11 cellular contexts compared by ENCODE assay signal in genomic region chr11:76459299-76459698, GRCh38. TPM values are rescaled to one million over a fixed set of nuclear protein-coding genes. Genes with fewer than 3 reads are reported as not detected.
DNase-seq lines count a peak whose midpoint lies in the region; ATAC-seq, FAIRE-seq and TF ChIP-seq lines count a peak whose summit lies in the region.
"Had no signal": no experiment of that assay in that cellular context is flagged by ENCODE, and none has a peak within 500 bp of the region (broad histone marks: within the 10 kb centered on the region; RNA-seq: fewer than 3 reads in every experiment).

No MANE protein-coding gene starts in this region.

- H4K20me1 ChIP-seq in K562 (replicated peaks; ENCODE audit: control insufficient read depth, insufficient read depth, low read length): no peaks in the 10 kb centered on the region

- no peak for DNase-seq in Caco-2
- peak; percentile 66 for DNase-seq in HT-29 (ENCODE audit: low spot score)
- peak in 2 of 4 experiments; percentile 18 to 20 for DNase-seq in K562 (ENCODE audit: extremely low read depth in 1 of 4, low spot score in 3 of 4)
- DNase-seq in mesenchymal stem cell: peak; percentile 15
- no peak for DNase-seq in activated naive CD4-positive, alpha-beta T cell treated with anti-CD3 and anti-CD28 coated beads, Interleukin-2, amount 50 U/mL, for 72 hours (ENCODE audit: low spot score in 2 of 2)
- no peak for DNase-seq in DMS79 treated with DMSO at 0.1 percent for 48 hours (lab: John Stamatoyannopoulos, UW)
- DNase-seq: T-helper 9 cell had no signal

- no peaks in the 10 kb centered on the region for H3K9me3 Mint-ChIP-seq in Caco-2 (ENCODE audit: unreplicated experiment)
- no peaks in the 10 kb centered on the region for H3K9me3 Mint-ChIP-seq in activated naive CD4-positive, alpha-beta T cell treated with anti-CD3 and anti-CD28 coated beads, Interleukin-2, amount 50 U/mL, for 72 hours

- H3K9me3 ChIP-seq in Caco-2 (no peaks in the 10 kb centered on the region), K562 (replicated peaks; ENCODE audit: control insufficient read depth, insufficient read depth, low read depth, low read length) (no peaks in the 10 kb centered on the region), mesenchymal stem cell (ENCODE audit: control insufficient read depth, low read length) (no peaks in the 10 kb centered on the region)

- no peak; the same call in 2 of the 3 replicates for ATAC-seq in K562
- no peak for ATAC-seq in activated naive CD4-positive, alpha-beta T cell treated with anti-CD3 and anti-CD28 coated beads, Interleukin-2, amount 50 U/mL, for 72 hours
- ATAC-seq in HG02852 (IDR thresholded peaks at IDR 0.05; ENCODE audit: unreplicated experiment): no peak
- no peak for ATAC-seq in GM18498 (IDR thresholded peaks at IDR 0.05; ENCODE audit: unreplicated experiment)

- no peak overlapping the region for H4K8ac ChIP-seq in mesenchymal stem cell (ENCODE audit: low read length)

- H3K18ac ChIP-seq in mesenchymal stem cell (ENCODE audit: low read depth in 1 of 2, low read length in 2 of 2): no peak overlapping the region

- peaks cover 25% of the 10 kb centered on the region for H3K4me1 Mint-ChIP-seq in Caco-2 (ENCODE audit: low read depth, unreplicated experiment)

- intact Hi-C loops in Caco-2 (cut with micrococcal nuclease; ENCODE audit: unreplicated experiment) (loop anchor here (5.0 kb wide), 1 partner anchor 53 kb away; no protein-coding TSS in a partner anchor), K562 (cut with micrococcal nuclease) (no loop called here)

- H2BK15ac ChIP-seq in mesenchymal stem cell (ENCODE audit: low read depth, poor library complexity, severe bottlenecking): no peak overlapping the region

- no peak overlapping the region for H2BK5ac ChIP-seq in mesenchymal stem cell (ENCODE audit: low read depth, low read length, poor library complexity, severe bottlenecking)

- H3K4me1 ChIP-seq in Caco-2 (peaks cover 31% of the 10 kb centered on the region), K562 (replicated peaks in 1 of 2; ENCODE audit: control insufficient read depth in 2 of 2, insufficient read depth in 2 of 2, low read length in 2 of 2) (no peaks in the 10 kb centered on the region), mesenchymal stem cell (ENCODE audit: control insufficient read depth, insufficient read depth, low read depth, low read length) (no peaks in the 10 kb centered on the region)

- H3K23ac ChIP-seq in mesenchymal stem cell (ENCODE audit: low read length in 2 of 2): no peak overlapping the region

- H4K91ac ChIP-seq in mesenchymal stem cell (ENCODE audit: low read length): no peak overlapping the region

- no peak overlapping the region for H3K27ac ChIP-seq in K562 (ENCODE audit: extremely low read depth, low read depth, low read length)
- H3K27ac ChIP-seq in mesenchymal stem cell (ENCODE audit: low read length, poor library complexity, severe bottlenecking): no peak overlapping the region
- H3K27ac ChIP-seq: skin epidermis had no signal

- no peak overlapping the region for H2BK12ac ChIP-seq in mesenchymal stem cell (ENCODE audit: low read length in 2 of 2)

- H2AFZ ChIP-seq in K562 (ENCODE audit: low read depth, low read length) (no peak overlapping the region), mesenchymal stem cell (ENCODE audit: low read depth, low read length) (no peak overlapping the region)

- TF ChIP-seq CTCF in Caco-2 (IDR thresholded peaks at IDR 0.05; ENCODE audit: insufficient read depth in 1 of 2, low read depth in 1 of 2, low read length in 1 of 2, severe bottlenecking in 1 of 2, unreplicated experiment in 1 of 2): peak; percentile 62 to 74
- TF ChIP-seq CTCF in K562 (IDR thresholded peaks at IDR 0.05 in 2 of 3, conservative IDR thresholded peaks at IDR 0.05 in 1 of 3; ENCODE audit: insufficient read depth in 2 of 3, low read depth in 1 of 3, low read length in 3 of 3): peak in 2 of 3 experiments; percentile 27 to 43; a peak in 1 of 6 replicates

- no peak overlapping the region for H3K4me3 Mint-ChIP-seq in Caco-2 (ENCODE audit: unreplicated experiment)

- H3K9me1 ChIP-seq in K562 (ENCODE audit: control insufficient read depth, insufficient read depth, low read length): no peaks in the 10 kb centered on the region

- no peaks in the 10 kb centered on the region for H3K27me3 ChIP-seq in Caco-2 (replicated peaks; ENCODE audit: control insufficient read depth, insufficient read depth, low read length)
- no peaks in the 10 kb centered on the region for H3K27me3 ChIP-seq in K562 (ENCODE audit: control insufficient read depth in 2 of 2, insufficient read depth in 2 of 2, low read length in 2 of 2)
- H3K27me3 ChIP-seq in mesenchymal stem cell (ENCODE audit: control insufficient read depth in 1 of 2, insufficient read depth in 1 of 2, low read length in 2 of 2): no peaks in the 10 kb centered on the region

- H3K14ac ChIP-seq in mesenchymal stem cell (ENCODE audit: low read length in 2 of 2): no peak overlapping the region

- BruUV-seq in Caco-2 (replicated peaks; lab: Mats Ljungman, UMichigan) (no TSS peak), K562 (replicated peaks; lab: Mats Ljungman, UMichigan) (no TSS peak)

- H3K36me3 ChIP-seq in Caco-2 (ENCODE audit: control insufficient read depth, insufficient read depth, low read length): no peaks in the 10 kb centered on the region; the same call in 1 of the 2 replicates
- peaks cover 64% of the 10 kb centered on the region for H3K36me3 ChIP-seq in K562 (ENCODE audit: control insufficient read depth, insufficient read depth, low read length)
- H3K36me3 ChIP-seq in mesenchymal stem cell (ENCODE audit: control insufficient read depth in 1 of 2, insufficient read depth in 2 of 2, low read depth in 1 of 2, low read length in 2 of 2): peaks cover 0 to 67% of the 10 kb centered on the region in 2 experiments

- CTCF ChIA-PET in Caco-2 (lab: Charles Lee) (interaction anchor here (0.6 kb wide), 2 partner anchors 23 to 276 kb away, joined by 3 to 4 read pairs; no protein-coding TSS in a partner anchor), K562 (lab: Yijun Ruan, JAX; ENCODE audit: low intra/inter-chr PET ratio) (no interaction called here)

- H3K27ac Mint-ChIP-seq in Caco-2 (ENCODE audit: unreplicated experiment): no peak overlapping the region
- H3K27ac Mint-ChIP-seq in activated naive CD4-positive, alpha-beta T cell treated with anti-CD3 and anti-CD28 coated beads, Interleukin-2, amount 50 U/mL, for 72 hours: no peak overlapping the region

- no peak overlapping the region for H3K9ac ChIP-seq in K562 (ENCODE audit: insufficient read depth in 1 of 2, low read depth in 2 of 2, low read length in 2 of 2)
- H3K9ac ChIP-seq in mesenchymal stem cell (ENCODE audit: low read length): no peak overlapping the region

- no peak for TF ChIP-seq EP300 in K562 (IDR thresholded peaks at IDR 0.05; ENCODE audit: low read length)

- H2BK120ac ChIP-seq in mesenchymal stem cell (ENCODE audit: low read depth, low read length): no peak overlapping the region

- no peaks in the 10 kb centered on the region for H3K79me2 ChIP-seq in K562 (ENCODE audit: control insufficient read depth, insufficient read depth, low read length)

- H3K4me3 ChIP-seq in Caco-2 (ENCODE audit: low read depth, low read length) (no peak overlapping the region), K562 (no peak overlapping the region), mesenchymal stem cell (ENCODE audit: insufficient read depth in 1 of 2, low read depth in 1 of 2, low read length in 2 of 2) (no peak overlapping the region)
- H3K4me3 ChIP-seq: skin epidermis had no signal

- peak; percentile 11 for FAIRE-seq in K562 (lab: Jason Lieb, UNC)
- FAIRE-seq: islet of Langerhans had no signal

- peaks cover 8% of the 10 kb centered on the region for H3K79me1 ChIP-seq in mesenchymal stem cell (replicated peaks; ENCODE audit: low read length, poor library complexity, severe bottlenecking)

- no peak overlapping the region for H2AK5ac ChIP-seq in mesenchymal stem cell (ENCODE audit: low read length, severe bottlenecking)

- POLR2A ChIA-PET in Caco-2 (lab: Charles Lee) (no interaction called here), K562 (lab: Yijun Ruan, JAX) (no interaction called here)

- no peak overlapping the region for H3K4ac ChIP-seq in mesenchymal stem cell (ENCODE audit: low read depth in 1 of 2, low read length in 2 of 2)

- H3K4me2 ChIP-seq in K562 (ENCODE audit: insufficient read depth, low read length): no peak overlapping the region
- no peak overlapping the region for H3K4me2 ChIP-seq in mesenchymal stem cell (ENCODE audit: low read length, poor library complexity, severe bottlenecking)

- 61% methylated on average over 4 of the region's 4 CpGs for WGBS in K562 (ENCODE audit: insufficient coverage, low coverage, missing lambda C conversion rate)
- WGBS in mesenchymal stem cell: 78% methylated on average over 3 of the region's 4 CpGs

- H3K27me3 Mint-ChIP-seq in Caco-2 (ENCODE audit: insufficient read depth, unreplicated experiment): no peaks in the 10 kb centered on the region

- in situ Hi-C loops in K562 (cut with MboI): no loop called here

- TF ChIP-seq POLR2A in K562 (conservative IDR thresholded peaks at IDR 0.05): no peak

- H3K36me3 Mint-ChIP-seq in Caco-2 (ENCODE audit: insufficient read depth, unreplicated experiment): peaks cover 56% of the 10 kb centered on the region
- H3K36me3 Mint-ChIP-seq in activated naive CD4-positive, alpha-beta T cell treated with anti-CD3 and anti-CD28 coated beads, Interleukin-2, amount 50 U/mL, for 72 hours: no peaks in the 10 kb centered on the region

- TF ChIP-seq RAD21 in K562 (CRISPR knock-in tag; conservative IDR thresholded peaks at IDR 0.05 in 1 of 2, IDR thresholded peaks at IDR 0.05 in 1 of 2): no peak

RNA-seq across cellular contexts. Expression of gene EMSY, which starts 14.5 kb away (rescaled TPM):
- 43.6 and 53.6 TPM in 2 replicates for total RNA-seq in Caco-2 (2022)
- 19.1 and 30.7 TPM in 2 replicates for total RNA-seq in HT-29 (2014; rRNA removed; shearing (Covaris generic))
- 72.7 and 167 TPM in 2 replicates for total RNA-seq in K562 (2011; cell fraction: chromatin; rRNA removed; ENCODE audit: low replicate concordance)
- 33.2 and 57.8 TPM in 2 replicates for total RNA-seq in K562 (2011; cell fraction: nucleolus; rRNA removed)
- 88.4 and 106 TPM in 2 replicates for total RNA-seq in K562 (2011; cell fraction: nucleoplasm; rRNA removed)
- total RNA-seq in K562 (2014; rRNA removed): 14.5 and 17.1 TPM in 2 replicates
- total RNA-seq in K562 (2014; rRNA removed; fragmentation: Illumina TruSeq; extraction: Trizol): 19.8 and 20.8 TPM in 2 replicates
- 18.3 and 18.7 TPM in 2 replicates for total RNA-seq in K562 (2015; rRNA removed; fragmentation: Illumina TruSeq; extraction: Trizol)
- 17.9 and 19.9 TPM in 2 replicates for total RNA-seq in K562 (2021)
- polyA plus RNA-seq in K562 (2011; rRNA removed): 25.4 and 33.6 TPM in 2 replicates
- polyA plus RNA-seq in K562 (2011; cell fraction: cytosol; rRNA removed): 20.5 and 21.3 TPM in 2 replicates
- polyA plus RNA-seq in K562 (2011; cell fraction: nucleus; rRNA removed): 99.3 and 114 TPM in 2 replicates
- 13.5 and 14.5 TPM in 2 replicates for polyA plus RNA-seq in K562 (2012)
- 21.5 and 24.5 TPM in 2 replicates for polyA plus RNA-seq in K562 (2014; fragmentation: Illumina TruSeq; extraction: Trizol)
- 10 to 100 TPM; 12.7 to 13.8 TPM for polyA plus RNA-seq in K562 (2014; fragmentation: Nextera tagmentation; extraction: Ambion mirVana)
- polyA plus RNA-seq in K562 (2014; rRNA removed): 14.4 and 19.5 TPM in 2 replicates
- 57.6 and 62.2 TPM in 2 replicates for polyA minus RNA-seq in K562 (2011; rRNA and poly(A)+ RNA removed)
- 13.8 and 16.7 TPM in 2 replicates for polyA minus RNA-seq in K562 (2011; cell fraction: cytosol; rRNA and poly(A)+ RNA removed)
- polyA minus RNA-seq in K562 (2011; cell fraction: nucleus; rRNA and poly(A)+ RNA removed): 83.7 and 117 TPM in 2 replicates
- polyA plus RNA-seq in mesenchymal stem cell (2013, experiment 1 of 2): 14.8 TPM
- 15.4 TPM for polyA plus RNA-seq in mesenchymal stem cell (2013, experiment 2 of 2)
- 10 to 100 TPM; 30.5 to 62.2 TPM for total RNA-seq in activated naive CD4-positive, alpha-beta T cell treated with anti-CD3 and anti-CD28 coated beads, Interleukin-2, amount 50 U/mL, for 72 hours

Comparison
In these comparisons a context has a peak if more than half of its experiments do, and no peak if none do; other contexts are left out.
1. DNase-seq: peak in HT-29 (single experiment) and mesenchymal stem cell (single experiment); none in Caco-2 (0 of 2), activated naive CD4-positive, alpha-beta T cell treated with anti-CD3 and anti-CD28 coated beads, Interleukin-2, amount 50 U/mL, for 72 hours (0 of 2) and DMS79 treated with DMSO at 0.1 percent for 48 hours (single experiment).